In genomic region chr19:734716-735115, GRCh38 we compare ENCODE assay signal across 17 cellular contexts. TPM values are rescaled to one million over a fixed set of nuclear protein-coding genes. Genes with fewer than 3 reads are reported as not detected.
A peak's percentile ranks its signal among the peaks of the same experiment; 100 is the strongest.
DNase-seq lines count a peak whose midpoint lies in the region; ATAC-seq, FAIRE-seq and TF ChIP-seq lines count a peak whose summit lies in the region.
"Had no signal": no experiment of that assay in that cellular context is flagged by ENCODE, and none has a peak within 500 bp of the region (broad histone marks: within the 10 kb centered on the region; RNA-seq: fewer than 3 reads in every experiment).

No MANE protein-coding gene starts in this region.

- peak; percentile 74 for DNase-seq in HK-2 (ENCODE audit: unreplicated experiment)
- no peak for DNase-seq in H1 (ENCODE audit: low read depth in 1 of 2, low spot score in 2 of 2)
- no peak for DNase-seq in mesenchymal stem cell
- no peak for DNase-seq in NCI-H146 treated with DMSO at 0.1 percent for 48 hours (lab: John Stamatoyannopoulos, UW; ENCODE audit: unreplicated experiment)
- DNase-seq in DMS114 treated with DMSO at 0.1 percent for 48 hours (lab: John Stamatoyannopoulos, UW; ENCODE audit: unreplicated experiment) = no peak
- DNase-seq in GM10248 (ENCODE audit: extremely low spot score) = no peak

- no peak overlapping the region for H3K27ac ChIP-seq in BLaER1
- no peak overlapping the region for H3K27ac ChIP-seq in H1 (ENCODE audit: low read depth, low read length)
- H3K27ac ChIP-seq in mesenchymal stem cell (ENCODE audit: low read length, poor library complexity, severe bottlenecking) = peak overlapping the region; percentile 33
- H3K27ac ChIP-seq: C4-2B, GM23248, SJCRH30 had no signal

- no peaks in the 10 kb centered on the region for H3K23me2 ChIP-seq in H1 (ENCODE audit: low read depth, low read length)

- H2BK120ac ChIP-seq in H1 (replicated peaks; ENCODE audit: low read depth, low read length) (no peak overlapping the region), mesenchymal stem cell (ENCODE audit: low read depth, low read length) (no peak overlapping the region)

- no peak overlapping the region for H2BK5ac ChIP-seq in H1 (ENCODE audit: low read depth, low read length)
- no peak overlapping the region for H2BK5ac ChIP-seq in mesenchymal stem cell (ENCODE audit: low read depth, low read length, poor library complexity, severe bottlenecking)

- H3K14ac ChIP-seq in H1 (ENCODE audit: insufficient read length) = no peak overlapping the region
- H3K14ac ChIP-seq in mesenchymal stem cell (ENCODE audit: low read length in 2 of 2) = no peak overlapping the region

- no peak overlapping the region for H2BK12ac ChIP-seq in H1 (ENCODE audit: low read depth, low read length)
- H2BK12ac ChIP-seq in mesenchymal stem cell (ENCODE audit: low read length in 2 of 2) = no peak overlapping the region

- H4K5ac ChIP-seq in H1 (ENCODE audit: insufficient read length, low read depth, low read length) = no peak overlapping the region

- H3K4me2 ChIP-seq in BLaER1 = peak overlapping the region; percentile 19
- no peak overlapping the region for H3K4me2 ChIP-seq in H1 (ENCODE audit: insufficient read depth in 1 of 2, low read depth in 2 of 2, low read length in 2 of 2)
- no peak overlapping the region for H3K4me2 ChIP-seq in mesenchymal stem cell (ENCODE audit: low read length, poor library complexity, severe bottlenecking)

- POLR2A ChIA-PET in H1 (lab: Charles Lee; ENCODE audit: partially characterized antibody) = interaction anchor here (1.1 to 1.4 kb wide), 2 partner anchors 67 to 71 kb away, joined by 3 to 4 read pairs; partner anchors contain the start of gene RNF126
- POLR2A ChIA-PET in GM10248 (lab: Yijun Ruan, JAX) = no interaction called here

- no peak overlapping the region for H3K56ac ChIP-seq in H1 (replicated peaks; ENCODE audit: insufficient read length, low read depth, low read length)

- H3K4me1 ChIP-seq in BLaER1 (peaks cover 56% of the 10 kb centered on the region), H1 (replicated peaks in 1 of 4; ENCODE audit: control insufficient read depth in 3 of 4, insufficient read depth in 4 of 4, low read length in 3 of 4) (no peaks in the 10 kb centered on the region), mesenchymal stem cell (ENCODE audit: control insufficient read depth, insufficient read depth, low read depth, low read length) (peaks cover 18% of the 10 kb centered on the region)
- H3K4me1 ChIP-seq: HAP-1, SJCRH30 had no signal

- H4K91ac ChIP-seq in H1 (replicated peaks; ENCODE audit: insufficient read length, low read length) = no peak overlapping the region
- no peak overlapping the region for H4K91ac ChIP-seq in mesenchymal stem cell (ENCODE audit: low read length)

- H3K36me3 ChIP-seq in BLaER1 = peaks cover 68% of the 10 kb centered on the region
- no peaks in the 10 kb centered on the region for H3K36me3 ChIP-seq in H1 (ENCODE audit: control insufficient read depth in 2 of 4, insufficient read depth in 4 of 4, low read length in 3 of 4)
- H3K36me3 ChIP-seq in mesenchymal stem cell (ENCODE audit: control insufficient read depth in 1 of 2, insufficient read depth in 2 of 2, low read depth in 1 of 2, low read length in 2 of 2) = peaks cover 14 to 41% of the 10 kb centered on the region in 2 experiments
- H3K36me3 ChIP-seq: SJCRH30 had no signal

- H2AK5ac ChIP-seq in H1 (ENCODE audit: low read depth, low read length) = no peak overlapping the region
- no peak overlapping the region for H2AK5ac ChIP-seq in mesenchymal stem cell (ENCODE audit: low read length, severe bottlenecking)

- no peak overlapping the region for H3K4me3 ChIP-seq in BLaER1
- no peak overlapping the region for H3K4me3 ChIP-seq in H1 (ENCODE audit: extremely low read depth in 1 of 4, insufficient read depth in 2 of 4, low read depth in 3 of 4, low read length in 4 of 4)
- H3K4me3 ChIP-seq in mesenchymal stem cell (ENCODE audit: insufficient read depth in 1 of 2, low read depth in 1 of 2, low read length in 2 of 2) = no peak overlapping the region
- H3K4me3 ChIP-seq: GM23248, HAP-1, SJCRH30 had no signal

- peaks cover 32% of the 10 kb centered on the region for H4K20me1 ChIP-seq in BLaER1
- peaks cover 0 to 9% of the 10 kb centered on the region in 2 experiments for H4K20me1 ChIP-seq in H1 (replicated peaks in 1 of 2; ENCODE audit: control insufficient read depth in 1 of 2, insufficient read depth in 2 of 2, low read length in 2 of 2)

- no peak for TF ChIP-seq RAD21 in H1 (IDR thresholded peaks at IDR 0.05 in 1 of 2, conservative IDR thresholded peaks at IDR 0.05 in 1 of 2; ENCODE audit: low read depth in 2 of 2, low read length in 2 of 2)

- H3K9me3 ChIP-seq in BLaER1 (no peaks in the 10 kb centered on the region), H1 (ENCODE audit: insufficient read depth in 2 of 2, low read depth in 1 of 2, low read length in 1 of 2) (no peaks in the 10 kb centered on the region), mesenchymal stem cell (ENCODE audit: control insufficient read depth, low read length) (no peaks in the 10 kb centered on the region)
- H3K9me3 ChIP-seq: HAP-1, SJCRH30 had no signal

- no peak overlapping the region for H2BK15ac ChIP-seq in H1 (ENCODE audit: low read length)
- H2BK15ac ChIP-seq in mesenchymal stem cell (ENCODE audit: low read depth, poor library complexity, severe bottlenecking) = no peak overlapping the region

- peak overlapping the region; percentile 35; the same call in 1 of the 2 replicates for H4K8ac ChIP-seq in H1 (ENCODE audit: extremely low read depth, insufficient read depth, low read length)
- H4K8ac ChIP-seq in mesenchymal stem cell (ENCODE audit: low read length) = no peak overlapping the region

- CTCF ChIA-PET in H1 (lab: Charles Lee; ENCODE audit: partially characterized antibody) = interaction anchor here (0.7 to 1.9 kb wide), 18 partner anchors 9 to 151 kb away, joined by 3 to 22 read pairs (median 5); partner anchors contain the start of genes PALM and RNF126
- CTCF ChIA-PET in GM10248 (lab: Yijun Ruan, JAX) = interaction anchor here (0.6 to 1.5 kb wide), 26 partner anchors 9 to 228 kb away, joined by 3 to 11 read pairs (median 3); partner anchors contain the start of gene RNF126

- WGBS in H1 (ENCODE audit: extremely low coverage in 1 of 2, insufficient coverage in 1 of 2, insufficient read length in 1 of 2, insufficient replicate concordance in 2 of 2, low coverage in 1 of 2, low lambda C conversion rate in 2 of 2, missing lambda C conversion rate in 1 of 2), 2 experiments = 95% methylated on average over 13 of the region's 13 CpGs; no CpG with 5 or more reads in 1 of the 2 experiments
- WGBS in mesenchymal stem cell = 98% methylated on average over 12 of the region's 13 CpGs

- H3K79me2 ChIP-seq in H1 (ENCODE audit: control insufficient read depth in 1 of 2, insufficient read depth in 2 of 2, low read length in 2 of 2) = no peaks in the 10 kb centered on the region

- no peak for TF ChIP-seq POLR2A in H1 (IDR thresholded peaks at IDR 0.05; ENCODE audit: control extremely low read depth in 1 of 2, low read depth in 2 of 2, low read length in 2 of 2)

- no peak overlapping the region for H3K23ac ChIP-seq in H1 (ENCODE audit: insufficient read length)
- H3K23ac ChIP-seq in mesenchymal stem cell (ENCODE audit: low read length in 2 of 2) = no peak overlapping the region

- H3K18ac ChIP-seq in H1 (ENCODE audit: extremely low read depth, low read length) (no peak overlapping the region), mesenchymal stem cell (ENCODE audit: low read depth in 1 of 2, low read length in 2 of 2) (no peak overlapping the region)

- TF ChIP-seq EP300 in H1 (IDR thresholded peaks at IDR 0.05; ENCODE audit: borderline replicate concordance in 1 of 2, low read depth in 2 of 2, low read length in 2 of 2) = no peak

- no peaks in the 10 kb centered on the region for H3K27me3 ChIP-seq in BLaER1
- no peaks in the 10 kb centered on the region for H3K27me3 ChIP-seq in H1 (replicated peaks in 1 of 4; ENCODE audit: control insufficient read depth in 3 of 4, extremely low read depth in 1 of 4, insufficient read depth in 3 of 4, low read length in 3 of 4)
- no peaks in the 10 kb centered on the region for H3K27me3 ChIP-seq in mesenchymal stem cell (ENCODE audit: control insufficient read depth in 1 of 2, insufficient read depth in 1 of 2, low read length in 2 of 2)
- H3K27me3 ChIP-seq: SJCRH30 had no signal

- no peak for ATAC-seq in GM18867 (IDR thresholded peaks at IDR 0.05; ENCODE audit: unreplicated experiment)

- no peak overlapping the region for H2BK20ac ChIP-seq in H1 (ENCODE audit: low read length)

- H3K4ac ChIP-seq in H1 (replicated peaks; ENCODE audit: insufficient read length, low read depth, low read length) (no peak overlapping the region), mesenchymal stem cell (ENCODE audit: low read depth in 1 of 2, low read length in 2 of 2) (no peak overlapping the region)

- FAIRE-seq in H1 (lab: Jason Lieb, UNC) = no peak
- FAIRE-seq: A204.1 had no signal

- no peak overlapping the region for H2AFZ ChIP-seq in H1 (ENCODE audit: low read length)
- H2AFZ ChIP-seq in mesenchymal stem cell (ENCODE audit: low read depth, low read length) = no peak overlapping the region
- H2AFZ ChIP-seq: GM23248 had no signal

- no peak overlapping the region for H3K9ac ChIP-seq in BLaER1
- no peak overlapping the region for H3K9ac ChIP-seq in H1 (replicated peaks in 1 of 4; ENCODE audit: extremely low read depth in 1 of 4, low read depth in 3 of 4, low read length in 3 of 4)
- H3K9ac ChIP-seq in mesenchymal stem cell (ENCODE audit: low read length) = no peak overlapping the region
- H3K9ac ChIP-seq: GM23248 had no signal

- H3K79me1 ChIP-seq in H1 (ENCODE audit: low read depth, low read length) (no peaks in the 10 kb centered on the region), mesenchymal stem cell (replicated peaks; ENCODE audit: low read length, poor library complexity, severe bottlenecking) (no peaks in the 10 kb centered on the region)

- TF ChIP-seq CTCF in H1 (IDR thresholded peaks at IDR 0.05; ENCODE audit: control extremely low read depth in 1 of 3, insufficient read depth in 1 of 3, low read depth in 1 of 3, low read length in 3 of 3) (no peak), GM10248 (IDR thresholded peaks at IDR 0.05; ENCODE audit: control extremely low read depth, extremely low read depth, low read depth, missing control alignments) (no peak)

RNA-seq across cellular contexts. Expression of gene MISP, which starts 16.2 kb away (rescaled TPM):
- total RNA-seq in H1 (2021; fragmentation: NEBNext Ultra II Directional; extraction: Animal tissue kit (Norgen Biotek cat#: 25700)) = 0.43 and 0.54 TPM in 2 replicates
- 0.45 and 0.52 TPM in 2 replicates for polyA plus RNA-seq in H1 (2011; rRNA removed)
- polyA plus RNA-seq in H1 (2011; cell fraction: cytosol; rRNA removed) = 0.45 TPM
- 0.77 TPM for polyA plus RNA-seq in H1 (2011; cell fraction: nucleus; rRNA removed)
- polyA plus RNA-seq in H1 (2012, experiment 1 of 2) = 0.35 to 0.93 TPM (median 0.72 TPM) in 4 replicates
- 0.84 TPM for polyA plus RNA-seq in H1 (2012, experiment 2 of 2)
- polyA plus RNA-seq in H1 (2013, experiment 1 of 2) = 0.26 TPM
- 0.39 TPM for polyA plus RNA-seq in H1 (2013, experiment 2 of 2)
- polyA minus RNA-seq in H1 (2011; rRNA and poly(A)+ RNA removed) = 0.41 and 0.46 TPM in 2 replicates
- polyA minus RNA-seq in H1 (2011; cell fraction: cytosol; rRNA and poly(A)+ RNA removed) = 1.2 TPM
- polyA minus RNA-seq in H1 (2011; cell fraction: nucleus; rRNA and poly(A)+ RNA removed) = 0.60 TPM
- polyA plus RNA-seq in mesenchymal stem cell (2013, experiment 1 of 2) = 0.06 TPM
- 0.01 TPM for polyA plus RNA-seq in mesenchymal stem cell (2013, experiment 2 of 2)
- total RNA-seq: CD8-positive, alpha-beta T cell; GM23248; Right ventricle myocardium inferior had no signal
- polyA plus RNA-seq: GM23248 had no signal

RNA-seq across cellular contexts. Expression of gene PALM, which starts 26.0 kb away (rescaled TPM):
- total RNA-seq in H1 (2021; fragmentation: NEBNext Ultra II Directional; extraction: Animal tissue kit (Norgen Biotek cat#: 25700)) = 16.5 TPM in 2 replicates
- polyA plus RNA-seq in H1 (2011; rRNA removed) = 5.7 and 13.0 TPM in 2 replicates
- 6.8 TPM for polyA plus RNA-seq in H1 (2011; cell fraction: cytosol; rRNA removed)
- polyA plus RNA-seq in H1 (2011; cell fraction: nucleus; rRNA removed) = 10.6 TPM
- polyA plus RNA-seq in H1 (2012, experiment 1 of 2) = 10.4 to 27.0 TPM (median 21.8 TPM) in 4 replicates
- 11.9 TPM for polyA plus RNA-seq in H1 (2012, experiment 2 of 2)
- polyA plus RNA-seq in H1 (2013, experiment 1 of 2) = 12.6 TPM
- polyA plus RNA-seq in H1 (2013, experiment 2 of 2) = 14.1 TPM
- polyA minus RNA-seq in H1 (2011; rRNA and poly(A)+ RNA removed) = 1.7 and 1.8 TPM in 2 replicates
- polyA minus RNA-seq in H1 (2011; cell fraction: cytosol; rRNA and poly(A)+ RNA removed) = 5.1 TPM
- 6.4 TPM for polyA minus RNA-seq in H1 (2011; cell fraction: nucleus; rRNA and poly(A)+ RNA removed)
- polyA plus RNA-seq in mesenchymal stem cell (2013, experiment 1 of 2) = 14.3 TPM
- polyA plus RNA-seq in mesenchymal stem cell (2013, experiment 2 of 2) = 15.1 TPM
- total RNA-seq: CD8-positive, alpha-beta T cell; HT-29 had no signal

RNA-seq across cellular contexts. Expression of gene PRSS57, which starts 39.5 kb away (rescaled TPM):
- total RNA-seq in H1 (2021; fragmentation: NEBNext Ultra II Directional; extraction: Animal tissue kit (Norgen Biotek cat#: 25700)) = not detected in 2 replicates
- polyA plus RNA-seq in H1 (2011; rRNA removed) = 0.09 TPM in 1 of 2 replicates, not detected in the other
- polyA plus RNA-seq in H1 (2011; cell fraction: cytosol; rRNA removed) = 0.18 TPM
- polyA plus RNA-seq in H1 (2011; cell fraction: nucleus; rRNA removed) = not detected
- not detected in 4 replicates for polyA plus RNA-seq in H1 (2012, experiment 1 of 2)
- polyA plus RNA-seq in H1 (2012, experiment 2 of 2) = not detected
- polyA plus RNA-seq in H1 (2013, experiment 1 of 2) = 0.04 TPM
- 0.07 TPM for polyA plus RNA-seq in H1 (2013, experiment 2 of 2)
- 0.22 TPM in 1 of 2 replicates, not detected in the other for polyA minus RNA-seq in H1 (2011; rRNA and poly(A)+ RNA removed)
- polyA minus RNA-seq in H1 (2011; cell fraction: cytosol; rRNA and poly(A)+ RNA removed) = not detected
- polyA minus RNA-seq in H1 (2011; cell fraction: nucleus; rRNA and poly(A)+ RNA removed) = not detected
- not detected for polyA plus RNA-seq in mesenchymal stem cell (2013, experiment 1 of 2)
- 0.04 TPM for polyA plus RNA-seq in mesenchymal stem cell (2013, experiment 2 of 2)
- total RNA-seq: Calu3; CD8-positive, alpha-beta T cell; GM23248; HT-29; Right ventricle myocardium inferior; SJCRH30 had no signal
- polyA plus RNA-seq: GM23248 had no signal

RNA-seq across cellular contexts. Expression of gene FSTL3, which starts 58.5 kb away (rescaled TPM):
- 7.5 and 8.1 TPM in 2 replicates for total RNA-seq in H1 (2021; fragmentation: NEBNext Ultra II Directional; extraction: Animal tissue kit (Norgen Biotek cat#: 25700))
- polyA plus RNA-seq in H1 (2011; rRNA removed) = 11.8 and 18.4 TPM in 2 replicates
- polyA plus RNA-seq in H1 (2011; cell fraction: cytosol; rRNA removed) = 15.2 TPM
- 40.2 TPM for polyA plus RNA-seq in H1 (2011; cell fraction: nucleus; rRNA removed)
- polyA plus RNA-seq in H1 (2012, experiment 1 of 2) = 4.8 to 11.0 TPM (median 9.1 TPM) in 4 replicates
- polyA plus RNA-seq in H1 (2012, experiment 2 of 2) = 6.6 TPM
- polyA plus RNA-seq in H1 (2013, experiment 1 of 2) = 5.0 TPM
- 4.6 TPM for polyA plus RNA-seq in H1 (2013, experiment 2 of 2)
- polyA minus RNA-seq in H1 (2011; rRNA and poly(A)+ RNA removed) = 1.9 and 2.3 TPM in 2 replicates
- 7.6 TPM for polyA minus RNA-seq in H1 (2011; cell fraction: cytosol; rRNA and poly(A)+ RNA removed)
- 7.0 TPM for polyA minus RNA-seq in H1 (2011; cell fraction: nucleus; rRNA and poly(A)+ RNA removed)
- polyA plus RNA-seq in mesenchymal stem cell (2013, experiment 1 of 2) = 33.8 TPM
- polyA plus RNA-seq in mesenchymal stem cell (2013, experiment 2 of 2) = 36.5 TPM
